ENCODE assay signal across 17 cellular contexts in genomic region chr2:33365264-33365663, GRCh38.
"Had no signal": no experiment of that assay in that cellular context is flagged by ENCODE, and none has a peak within 500 bp of the region (broad histone marks: within the 10 kb centered on the region; RNA-seq: fewer than 3 reads in every experiment).

No MANE protein-coding gene starts in this region.

- H3K27me3 ChIP-seq: heart right ventricle, ovary, spleen had no signal

- H3K4me1 ChIP-seq: spleen had no signal

- H3K27me3 Mint-ChIP-seq: stimulated activated memory B cell treated with anti-CD40 and anti-IgM and Interleukin-4, amounts not matched to agents 10 μg/mL and 1 μg/mL and 100 μg/mL, for 72 hours had no signal

- H3K27ac ChIP-seq: ovary, spleen had no signal

- H3K27ac Mint-ChIP-seq: immature natural killer cell; naive thymus-derived CD4-positive, alpha-beta T cell; stimulated activated memory B cell treated with anti-CD40 and anti-IgM and Interleukin-4, amounts not matched to agents 10 μg/mL and 1 μg/mL and 100 μg/mL, for 72 hours had no signal

- H3K36me3 ChIP-seq: ovary, spleen had no signal

- ATAC-seq: activated T-cell treated with anti-CD3 and anti-CD28 coated beads, Interleukin-2, amount 50 U/mL, for 4 hours; naive thymus-derived CD4-positive, alpha-beta T cell; stimulated activated memory B cell treated with anti-CD40 and anti-IgM and Interleukin-4, amounts not matched to agents 10 μg/mL and 1 μg/mL and 100 μg/mL, for 72 hours had no signal

- H3K4me3 Mint-ChIP-seq: activated T-cell treated with anti-CD3 and anti-CD28 coated beads, Interleukin-2, amount 50 U/mL, for 4 hours; immature natural killer cell; naive thymus-derived CD4-positive, alpha-beta T cell; stimulated activated memory B cell treated with anti-CD40 and anti-IgM and Interleukin-4, amounts not matched to agents 10 μg/mL and 1 μg/mL and 100 μg/mL, for 72 hours had no signal

- H3K9me3 Mint-ChIP-seq: activated T-cell treated with anti-CD3 and anti-CD28 coated beads, Interleukin-2, amount 50 U/mL, for 4 hours; immature natural killer cell; naive thymus-derived CD4-positive, alpha-beta T cell; stimulated activated memory B cell treated with anti-CD40 and anti-IgM and Interleukin-4, amounts not matched to agents 10 μg/mL and 1 μg/mL and 100 μg/mL, for 72 hours had no signal

- H3K4me1 Mint-ChIP-seq: immature natural killer cell; naive thymus-derived CD4-positive, alpha-beta T cell; stimulated activated memory B cell treated with anti-CD40 and anti-IgM and Interleukin-4, amounts not matched to agents 10 μg/mL and 1 μg/mL and 100 μg/mL, for 72 hours had no signal

- DNase-seq: activated CD4-positive, alpha-beta T cell treated with anti-CD3 and anti-CD28 coated beads, Interleukin-2, amount 50 U/mL, for 1 hour; activated CD4-positive, CD25-positive, alpha-beta regulatory T cell; activated CD8-positive, alpha-beta memory T cell treated with anti-CD3 and anti-CD28 coated beads, Interleukin-2, amount 50 U/mL, for 4 hours; activated effector memory CD4-positive, alpha-beta T cell treated with Interleukin-2 at 50 U/mL for 16 hours; activated naive CD4-positive, alpha-beta T cell treated with anti-CD3 and anti-CD28 coated beads, Interleukin-2, amount 50 U/mL, for 16 hours; activated T-cell treated with anti-CD3 and anti-CD28 coated beads, Interleukin-2, amount 50 U/mL, for 4 hours; heart right ventricle; immature natural killer cell; kidney glomerular epithelial cell; mesenchymal stem cell; naive thymus-derived CD4-positive, alpha-beta T cell; ovary; spleen; stimulated activated CD4-positive, alpha-beta T cell treated with anti-CD3 and anti-CD28 coated beads, Interleukin-4, amount 100 ng/mL, for 4 hours; T-helper 1 cell; T-helper 9 cell had no signal

- H3K36me3 Mint-ChIP-seq: immature natural killer cell; stimulated activated memory B cell treated with anti-CD40 and anti-IgM and Interleukin-4, amounts not matched to agents 10 μg/mL and 1 μg/mL and 100 μg/mL, for 72 hours had no signal

- H3K9me3 ChIP-seq: heart right ventricle, ovary, spleen had no signal

- H3K4me3 ChIP-seq: heart right ventricle, ovary, spleen had no signal
